1 cellular context compared by ENCODE assay signal in the genomic region with DNA sequence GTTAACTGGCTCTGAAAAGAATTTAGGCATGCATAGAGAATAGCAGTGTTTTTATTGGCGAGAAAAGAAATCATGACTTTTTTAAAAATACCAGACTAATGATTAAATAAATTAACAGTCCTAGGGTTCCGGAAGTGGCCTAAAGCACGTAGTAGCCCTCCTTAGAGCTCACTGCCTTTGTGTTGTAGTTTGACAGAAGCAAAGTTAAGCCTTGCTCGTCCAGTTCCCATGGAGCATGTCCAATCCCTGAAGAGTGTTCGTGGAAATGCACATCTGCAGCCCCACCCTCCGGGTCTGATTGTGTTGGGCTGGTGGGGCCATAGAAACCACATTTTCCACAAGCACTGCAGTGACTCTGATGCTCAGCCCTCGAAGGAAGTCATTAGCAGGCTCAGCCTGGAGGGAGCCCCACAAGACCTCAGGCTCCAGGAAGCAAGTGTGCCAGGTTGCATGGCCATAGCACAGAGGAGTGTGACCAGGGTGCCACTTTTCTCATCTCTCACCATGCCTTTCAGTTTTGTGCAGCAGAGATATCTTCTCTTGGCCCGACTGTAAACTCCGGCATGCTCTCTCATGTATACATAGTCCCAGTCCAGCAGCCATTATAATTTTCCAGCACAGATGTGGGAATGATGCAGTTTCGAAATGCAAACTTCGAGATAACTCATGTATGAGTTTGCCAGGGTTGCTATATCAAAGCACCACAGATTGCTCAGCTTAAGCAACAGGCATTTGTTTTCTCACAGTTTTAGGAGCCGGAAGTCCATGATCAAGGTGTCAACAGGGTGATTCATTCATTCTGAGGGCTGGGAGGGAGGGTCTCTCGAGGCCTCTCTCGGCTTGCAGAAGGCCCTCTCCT.
A peak's percentile ranks its signal among the peaks of the same experiment; 100 is the strongest.
TF ChIP-seq lines count a peak whose summit lies in the region.

No MANE protein-coding gene starts in this region.

TF ChIP-seq in HepG2, 621 proteins besides CTCF, POLR2A, EP300 and RAD21 (continues in another document):
- TF ChIP-seq KDM2A (CRISPR knock-in tag; IDR thresholded peaks at IDR 0.05; ENCODE audit: borderline replicate concordance, low read depth) (no peak), ZNF264 (CRISPR knock-in tag; IDR thresholded peaks at IDR 0.05) (no peak), MBD4 (IDR thresholded peaks at IDR 0.05; ENCODE audit: borderline replicate concordance, low read length) (0 out of 2 replicates have a peak, but pooled peaks have one; percentile 48), CHD2 (IDR thresholded peaks at IDR 0.05; ENCODE audit: low read depth, low read length) (no peak), ZNF138 (CRISPR knock-in tag; IDR thresholded peaks at IDR 0.05; ENCODE audit: low read depth) (no peak), ZNF792 (CRISPR knock-in tag; IDR thresholded peaks at IDR 0.05) (0 out of 2 replicates have a peak, but pooled peaks have one; percentile 35), ZNF768 (CRISPR knock-in tag; IDR thresholded peaks at IDR 0.05) (no peak), MTF1 (CRISPR knock-in tag; IDR thresholded peaks at IDR 0.05) (no peak), HNF4A (CRISPR knock-in tag; IDR thresholded peaks at IDR 0.05) (no peak), HOXA9 (CRISPR knock-in tag; IDR thresholded peaks at IDR 0.05; ENCODE audit: borderline replicate concordance) (no peak), HDAC1 (CRISPR knock-in tag; IDR thresholded peaks at IDR 0.05) (no peak), SKI (IDR thresholded peaks at IDR 0.05; ENCODE audit: partially characterized antibody) (no peak), SMC3 (IDR thresholded peaks at IDR 0.05; ENCODE audit: low read length) (no peak), CENPX (CRISPR knock-in tag; IDR thresholded peaks at IDR 0.05) (no peak), BHLHE40 (IDR thresholded peaks at IDR 0.05; ENCODE audit: low read length) (no peak), KLF11 (CRISPR knock-in tag; IDR thresholded peaks at IDR 0.05) (no peak), ELF4 (CRISPR knock-in tag; IDR thresholded peaks at IDR 0.05; ENCODE audit: borderline replicate concordance) (no peak), MTA1 (CRISPR knock-in tag; IDR thresholded peaks at IDR 0.05; ENCODE audit: borderline replicate concordance) (no peak), NCOR1 (IDR thresholded peaks at IDR 0.05; ENCODE audit: borderline replicate concordance, low read length) (no peak), FOXK2 (IDR thresholded peaks at IDR 0.05) (peak; percentile 52; the same call in 1 of the 2 replicates), ZNF598 (CRISPR knock-in tag; IDR thresholded peaks at IDR 0.05; ENCODE audit: borderline replicate concordance) (no peak), ZNF253 (CRISPR knock-in tag; IDR thresholded peaks at IDR 0.05; ENCODE audit: borderline replicate concordance) (no peak), MBNL3 (CRISPR knock-in tag; conservative IDR thresholded peaks at IDR 0.05) (no peak), SUZ12 (IDR thresholded peaks at IDR 0.05; ENCODE audit: low read depth, low read length) (no peak), NPAS2 (CRISPR knock-in tag; IDR thresholded peaks at IDR 0.05; ENCODE audit: borderline replicate concordance) (no peak)
- TF ChIP-seq, protein P1, sequence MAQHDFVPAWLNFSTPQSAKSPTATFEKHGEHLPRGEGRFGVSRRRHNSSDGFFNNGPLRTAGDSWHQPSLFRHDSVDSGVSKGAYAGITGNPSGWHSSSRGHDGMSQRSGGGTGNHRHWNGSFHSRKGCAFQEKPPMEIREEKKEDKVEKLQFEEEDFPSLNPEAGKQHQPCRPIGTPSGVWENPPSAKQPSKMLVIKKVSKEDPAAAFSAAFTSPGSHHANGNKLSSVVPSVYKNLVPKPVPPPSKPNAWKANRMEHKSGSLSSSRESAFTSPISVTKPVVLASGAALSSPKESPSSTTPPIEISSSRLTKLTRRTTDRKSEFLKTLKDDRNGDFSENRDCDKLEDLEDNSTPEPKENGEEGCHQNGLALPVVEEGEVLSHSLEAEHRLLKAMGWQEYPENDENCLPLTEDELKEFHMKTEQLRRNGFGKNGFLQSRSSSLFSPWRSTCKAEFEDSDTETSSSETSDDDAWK (CRISPR knock-in tag; IDR thresholded peaks at IDR 0.05) = no peak
- TF ChIP-seq, protein P2, sequence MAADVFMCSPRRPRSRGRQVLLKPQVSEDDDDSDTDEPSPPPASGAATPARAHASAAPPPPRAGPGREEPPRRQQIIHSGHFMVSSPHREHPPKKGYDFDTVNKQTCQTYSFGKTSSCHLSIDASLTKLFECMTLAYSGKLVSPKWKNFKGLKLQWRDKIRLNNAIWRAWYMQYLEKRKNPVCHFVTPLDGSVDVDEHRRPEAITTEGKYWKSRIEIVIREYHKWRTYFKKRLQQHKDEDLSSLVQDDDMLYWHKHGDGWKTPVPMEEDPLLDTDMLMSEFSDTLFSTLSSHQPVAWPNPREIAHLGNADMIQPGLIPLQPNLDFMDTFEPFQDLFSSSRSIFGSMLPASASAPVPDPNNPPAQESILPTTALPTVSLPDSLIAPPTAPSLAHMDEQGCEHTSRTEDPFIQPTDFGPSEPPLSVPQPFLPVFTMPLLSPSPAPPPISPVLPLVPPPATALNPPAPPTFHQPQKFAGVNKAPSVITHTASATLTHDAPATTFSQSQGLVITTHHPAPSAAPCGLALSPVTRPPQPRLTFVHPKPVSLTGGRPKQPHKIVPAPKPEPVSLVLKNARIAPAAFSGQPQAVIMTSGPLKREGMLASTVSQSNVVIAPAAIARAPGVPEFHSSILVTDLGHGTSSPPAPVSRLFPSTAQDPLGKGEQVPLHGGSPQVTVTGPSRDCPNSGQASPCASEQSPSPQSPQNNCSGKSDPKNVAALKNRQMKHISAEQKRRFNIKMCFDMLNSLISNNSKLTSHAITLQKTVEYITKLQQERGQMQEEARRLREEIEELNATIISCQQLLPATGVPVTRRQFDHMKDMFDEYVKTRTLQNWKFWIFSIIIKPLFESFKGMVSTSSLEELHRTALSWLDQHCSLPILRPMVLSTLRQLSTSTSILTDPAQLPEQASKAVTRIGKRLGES (CRISPR knock-in tag; IDR thresholded peaks at IDR 0.05; ENCODE audit: borderline replicate concordance) = no peak
- TF ChIP-seq, protein P3, sequence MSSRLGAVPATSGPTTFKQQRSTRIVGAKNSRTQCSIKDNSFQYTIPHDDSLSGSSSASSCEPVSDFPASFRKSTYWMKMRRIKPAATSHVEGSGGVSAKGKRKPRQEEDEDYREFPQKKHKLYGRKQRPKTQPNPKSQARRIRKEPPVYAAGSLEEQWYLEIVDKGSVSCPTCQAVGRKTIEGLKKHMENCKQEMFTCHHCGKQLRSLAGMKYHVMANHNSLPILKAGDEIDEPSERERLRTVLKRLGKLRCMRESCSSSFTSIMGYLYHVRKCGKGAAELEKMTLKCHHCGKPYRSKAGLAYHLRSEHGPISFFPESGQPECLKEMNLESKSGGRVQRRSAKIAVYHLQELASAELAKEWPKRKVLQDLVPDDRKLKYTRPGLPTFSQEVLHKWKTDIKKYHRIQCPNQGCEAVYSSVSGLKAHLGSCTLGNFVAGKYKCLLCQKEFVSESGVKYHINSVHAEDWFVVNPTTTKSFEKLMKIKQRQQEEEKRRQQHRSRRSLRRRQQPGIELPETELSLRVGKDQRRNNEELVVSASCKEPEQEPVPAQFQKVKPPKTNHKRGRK (CRISPR knock-in tag; IDR thresholded peaks at IDR 0.05) = no peak
- TF ChIP-seq, protein P4, sequence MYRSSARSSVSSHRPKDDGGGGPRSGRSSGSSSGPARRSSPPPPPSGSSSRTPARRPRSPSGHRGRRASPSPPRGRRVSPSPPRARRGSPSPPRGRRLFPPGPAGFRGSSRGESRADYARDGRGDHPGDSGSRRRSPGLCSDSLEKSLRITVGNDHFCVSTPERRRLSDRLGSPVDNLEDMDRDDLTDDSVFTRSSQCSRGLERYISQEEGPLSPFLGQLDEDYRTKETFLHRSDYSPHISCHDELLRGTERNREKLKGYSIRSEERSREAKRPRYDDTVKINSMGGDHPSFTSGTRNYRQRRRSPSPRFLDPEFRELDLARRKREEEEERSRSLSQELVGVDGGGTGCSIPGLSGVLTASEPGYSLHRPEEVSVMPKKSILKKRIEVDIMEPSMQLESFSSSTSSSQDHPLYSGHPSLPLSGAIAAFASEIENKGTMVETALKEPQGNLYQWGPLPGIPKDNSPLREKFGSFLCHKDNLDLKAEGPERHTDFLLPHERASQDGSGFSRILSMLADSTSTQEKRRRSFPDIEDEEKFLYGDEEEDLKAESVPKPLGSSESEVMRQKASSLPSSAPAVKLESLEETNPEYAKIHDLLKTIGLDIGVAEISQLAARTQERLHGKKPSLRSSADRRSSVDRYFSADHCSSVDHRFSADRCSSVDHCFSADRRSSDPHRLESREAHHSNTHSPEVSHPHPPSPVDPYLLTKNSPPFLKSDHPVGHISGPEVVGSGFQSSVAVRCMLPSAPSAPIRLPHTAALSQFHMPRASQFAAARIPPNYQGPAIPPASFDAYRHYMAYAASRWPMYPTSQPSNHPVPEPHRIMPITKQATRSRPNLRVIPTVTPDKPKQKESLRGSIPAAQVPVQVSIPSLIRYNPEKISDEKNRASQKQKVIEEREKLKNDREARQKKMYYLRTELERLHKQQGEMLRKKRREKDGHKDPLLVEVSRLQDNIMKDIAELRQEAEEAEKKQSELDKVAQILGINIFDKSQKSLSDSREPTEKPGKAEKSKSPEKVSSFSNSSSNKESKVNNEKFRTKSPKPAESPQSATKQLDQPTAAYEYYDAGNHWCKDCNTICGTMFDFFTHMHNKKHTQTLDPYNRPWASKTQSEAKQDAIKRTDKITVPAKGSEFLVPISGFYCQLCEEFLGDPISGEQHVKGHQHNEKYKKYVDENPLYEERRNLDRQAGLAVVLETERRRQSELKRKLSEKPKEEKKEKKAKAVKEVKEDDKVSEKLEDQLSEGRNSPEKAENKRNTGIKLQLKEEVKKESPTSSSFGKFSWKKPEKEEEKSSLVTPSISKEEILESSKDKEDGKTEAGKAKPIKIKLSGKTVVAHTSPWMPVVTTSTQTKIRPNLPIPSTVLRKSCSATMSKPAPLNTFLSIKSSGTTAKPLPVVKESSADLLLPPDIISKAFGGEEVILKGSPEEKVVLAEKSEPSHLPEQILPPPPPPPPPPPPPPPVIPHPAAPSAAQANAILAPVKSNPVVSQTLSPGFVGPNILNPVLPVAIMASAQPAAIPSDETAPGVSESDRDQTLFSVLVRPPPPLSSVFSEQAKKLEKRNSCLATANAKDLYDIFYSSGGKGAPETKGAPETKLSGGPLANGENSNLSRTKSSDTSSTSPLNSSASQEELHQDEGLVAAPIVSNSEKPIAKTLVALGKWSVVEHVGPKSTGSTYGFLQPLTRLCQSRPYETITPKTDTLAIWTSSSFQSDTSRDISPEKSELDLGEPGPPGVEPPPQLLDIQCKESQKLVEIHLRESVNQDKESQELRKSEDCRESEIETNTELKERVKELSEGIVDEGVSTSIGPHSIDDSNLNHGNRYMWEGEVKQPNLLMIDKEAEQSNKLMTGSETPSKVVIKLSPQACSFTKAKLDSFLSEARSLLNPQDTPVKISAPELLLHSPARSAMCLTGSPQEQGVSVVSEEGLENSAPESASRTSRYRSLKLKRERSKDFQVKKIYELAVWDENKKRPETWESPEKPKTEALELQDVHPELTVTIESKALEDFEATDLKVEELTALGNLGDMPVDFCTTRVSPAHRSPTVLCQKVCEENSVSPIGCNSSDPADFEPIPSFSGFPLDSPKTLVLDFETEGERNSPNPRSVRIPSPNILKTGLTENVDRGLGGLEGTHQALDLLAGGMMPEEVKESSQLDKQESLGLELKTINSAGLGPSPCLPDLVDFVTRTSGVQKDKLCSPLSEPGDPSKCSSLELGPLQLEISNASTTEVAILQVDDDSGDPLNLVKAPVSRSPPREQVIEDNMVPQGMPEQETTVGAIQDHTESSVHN (CRISPR knock-in tag; IDR thresholded peaks at IDR 0.05) = no peak
- TF ChIP-seq, protein P5, sequence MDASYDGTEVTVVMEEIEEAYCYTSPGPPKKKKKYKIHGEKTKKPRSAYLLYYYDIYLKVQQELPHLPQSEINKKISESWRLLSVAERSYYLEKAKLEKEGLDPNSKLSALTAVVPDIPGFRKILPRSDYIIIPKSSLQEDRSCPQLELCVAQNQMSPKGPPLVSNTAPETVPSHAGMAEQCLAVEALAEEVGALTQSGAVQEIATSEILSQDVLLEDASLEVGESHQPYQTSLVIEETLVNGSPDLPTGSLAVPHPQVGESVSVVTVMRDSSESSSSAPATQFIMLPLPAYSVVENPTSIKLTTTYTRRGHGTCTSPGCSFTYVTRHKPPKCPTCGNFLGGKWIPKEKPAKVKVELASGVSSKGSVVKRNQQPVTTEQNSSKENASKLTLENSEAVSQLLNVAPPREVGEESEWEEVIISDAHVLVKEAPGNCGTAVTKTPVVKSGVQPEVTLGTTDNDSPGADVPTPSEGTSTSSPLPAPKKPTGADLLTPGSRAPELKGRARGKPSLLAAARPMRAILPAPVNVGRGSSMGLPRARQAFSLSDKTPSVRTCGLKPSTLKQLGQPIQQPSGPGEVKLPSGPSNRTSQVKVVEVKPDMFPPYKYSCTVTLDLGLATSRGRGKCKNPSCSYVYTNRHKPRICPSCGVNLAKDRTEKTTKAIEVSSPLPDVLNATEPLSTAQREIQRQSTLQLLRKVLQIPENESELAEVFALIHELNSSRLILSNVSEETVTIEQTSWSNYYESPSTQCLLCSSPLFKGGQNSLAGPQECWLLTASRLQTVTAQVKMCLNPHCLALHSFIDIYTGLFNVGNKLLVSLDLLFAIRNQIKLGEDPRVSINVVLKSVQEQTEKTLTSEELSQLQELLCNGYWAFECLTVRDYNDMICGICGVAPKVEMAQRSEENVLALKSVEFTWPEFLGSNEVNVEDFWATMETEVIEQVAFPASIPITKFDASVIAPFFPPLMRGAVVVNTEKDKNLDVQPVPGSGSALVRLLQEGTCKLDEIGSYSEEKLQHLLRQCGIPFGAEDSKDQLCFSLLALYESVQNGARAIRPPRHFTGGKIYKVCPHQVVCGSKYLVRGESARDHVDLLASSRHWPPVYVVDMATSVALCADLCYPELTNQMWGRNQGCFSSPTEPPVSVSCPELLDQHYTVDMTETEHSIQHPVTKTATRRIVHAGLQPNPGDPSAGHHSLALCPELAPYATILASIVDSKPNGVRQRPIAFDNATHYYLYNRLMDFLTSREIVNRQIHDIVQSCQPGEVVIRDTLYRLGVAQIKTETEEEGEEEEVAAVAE (CRISPR knock-in tag; IDR thresholded peaks at IDR 0.05; ENCODE audit: borderline replicate concordance) = no peak
- TF ChIP-seq, protein P6, sequence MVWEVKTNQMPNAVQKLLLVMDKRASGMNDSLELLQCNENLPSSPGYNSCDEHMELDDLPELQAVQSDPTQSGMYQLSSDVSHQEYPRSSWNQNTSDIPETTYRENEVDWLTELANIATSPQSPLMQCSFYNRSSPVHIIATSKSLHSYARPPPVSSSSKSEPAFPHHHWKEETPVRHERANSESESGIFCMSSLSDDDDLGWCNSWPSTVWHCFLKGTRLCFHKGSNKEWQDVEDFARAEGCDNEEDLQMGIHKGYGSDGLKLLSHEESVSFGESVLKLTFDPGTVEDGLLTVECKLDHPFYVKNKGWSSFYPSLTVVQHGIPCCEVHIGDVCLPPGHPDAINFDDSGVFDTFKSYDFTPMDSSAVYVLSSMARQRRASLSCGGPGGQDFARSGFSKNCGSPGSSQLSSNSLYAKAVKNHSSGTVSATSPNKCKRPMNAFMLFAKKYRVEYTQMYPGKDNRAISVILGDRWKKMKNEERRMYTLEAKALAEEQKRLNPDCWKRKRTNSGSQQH (CRISPR knock-in tag; IDR thresholded peaks at IDR 0.05; ENCODE audit: low read depth) = 0 out of 2 replicates have a peak, but pooled peaks have one; percentile 47
- TF ChIP-seq, protein P7, sequence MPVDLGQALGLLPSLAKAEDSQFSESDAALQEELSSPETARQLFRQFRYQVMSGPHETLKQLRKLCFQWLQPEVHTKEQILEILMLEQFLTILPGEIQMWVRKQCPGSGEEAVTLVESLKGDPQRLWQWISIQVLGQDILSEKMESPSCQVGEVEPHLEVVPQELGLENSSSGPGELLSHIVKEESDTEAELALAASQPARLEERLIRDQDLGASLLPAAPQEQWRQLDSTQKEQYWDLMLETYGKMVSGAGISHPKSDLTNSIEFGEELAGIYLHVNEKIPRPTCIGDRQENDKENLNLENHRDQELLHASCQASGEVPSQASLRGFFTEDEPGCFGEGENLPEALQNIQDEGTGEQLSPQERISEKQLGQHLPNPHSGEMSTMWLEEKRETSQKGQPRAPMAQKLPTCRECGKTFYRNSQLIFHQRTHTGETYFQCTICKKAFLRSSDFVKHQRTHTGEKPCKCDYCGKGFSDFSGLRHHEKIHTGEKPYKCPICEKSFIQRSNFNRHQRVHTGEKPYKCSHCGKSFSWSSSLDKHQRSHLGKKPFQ (CRISPR knock-in tag; IDR thresholded peaks at IDR 0.05; ENCODE audit: insufficient replicate concordance) = peak; percentile 50
